ENCODE assay signal across 17 cellular contexts in the genomic region with DNA sequence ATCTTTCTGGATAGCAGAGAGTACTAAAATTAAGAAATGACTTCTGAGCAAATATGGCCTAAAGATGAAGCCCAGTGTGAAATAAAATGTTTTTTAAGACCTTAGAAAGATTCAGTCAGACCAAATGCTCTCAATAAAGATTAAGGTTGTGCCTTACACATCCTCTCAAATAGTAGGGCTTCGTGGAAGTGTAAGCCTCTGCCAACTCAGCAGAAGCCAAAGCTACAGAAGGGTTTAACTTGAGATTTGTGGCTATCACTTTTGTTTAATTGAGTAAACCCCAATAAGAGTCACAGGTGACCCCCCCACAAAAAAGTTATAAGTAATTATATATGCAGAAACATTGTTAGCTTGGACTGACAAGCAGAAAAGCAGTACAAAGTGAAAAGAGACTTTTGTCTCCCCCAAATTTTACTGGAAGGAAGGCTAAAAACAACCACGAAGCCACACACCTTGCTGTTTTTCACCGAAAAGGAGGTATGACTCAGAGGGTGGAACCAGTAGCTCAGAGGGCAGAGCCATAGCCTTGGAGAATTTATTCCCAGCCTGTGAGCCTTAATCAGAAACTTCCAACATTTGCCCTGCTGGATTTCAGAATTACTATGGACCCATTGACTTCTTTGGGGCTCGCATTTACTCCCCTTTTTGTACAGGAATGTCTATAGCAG. TPM values are rescaled to one million over a fixed set of nuclear protein-coding genes. Genes with fewer than 3 reads are reported as not detected.
DNase-seq lines count a peak whose midpoint lies in the region; ATAC-seq, FAIRE-seq and TF ChIP-seq lines count a peak whose summit lies in the region.
"Had no signal": no experiment of that assay in that cellular context is flagged by ENCODE, and none has a peak within 500 bp of the region (broad histone marks: within the 10 kb centered on the region; RNA-seq: fewer than 3 reads in every experiment).

No MANE protein-coding gene starts in this region.

- no peak overlapping the region for H3K4me3 ChIP-seq in bronchial epithelial cell (ENCODE audit: low read depth, low read length)
- H3K4me3 ChIP-seq: GM12878, left ventricle myocardium inferior, sigmoid colon had no signal

- peaks cover 2% of the 10 kb centered on the region for H3K9me3 Mint-ChIP-seq in activated naive CD8-positive, alpha-beta T cell treated with anti-CD3 and anti-CD28 coated beads, Interleukin-2, amount 10 ng/mL, durations not matched to agents 7 days and 5 days
- H3K9me3 Mint-ChIP-seq in activated naive CD8-positive, alpha-beta T cell treated with anti-CD3 and anti-CD28 coated beads for 36 hours, result peaks cover 1% of the 10 kb centered on the region

- peaks cover 47% of the 10 kb centered on the region for H3K36me3 Mint-ChIP-seq in activated naive CD8-positive, alpha-beta T cell treated with anti-CD3 and anti-CD28 coated beads, Interleukin-2, amount 10 ng/mL, durations not matched to agents 7 days and 5 days
- peaks cover 32% of the 10 kb centered on the region for H3K36me3 Mint-ChIP-seq in activated naive CD8-positive, alpha-beta T cell treated with anti-CD3 and anti-CD28 coated beads for 36 hours

- TF ChIP-seq CTCF in RWPE1 (conservative IDR thresholded peaks at IDR 0.05; ENCODE audit: low read depth) (no peak), bronchial epithelial cell (IDR thresholded peaks at IDR 0.05; ENCODE audit: insufficient read depth, low read length, severe bottlenecking) (no peak)

- peaks cover 32% of the 10 kb centered on the region for H3K4me1 Mint-ChIP-seq in activated naive CD8-positive, alpha-beta T cell treated with anti-CD3 and anti-CD28 coated beads, Interleukin-2, amount 10 ng/mL, durations not matched to agents 7 days and 5 days
- peaks cover 14% of the 10 kb centered on the region for H3K4me1 Mint-ChIP-seq in activated naive CD8-positive, alpha-beta T cell treated with anti-CD3 and anti-CD28 coated beads for 36 hours

- peak overlapping the region; percentile 91 for H3K27ac Mint-ChIP-seq in activated naive CD8-positive, alpha-beta T cell treated with anti-CD3 and anti-CD28 coated beads, Interleukin-2, amount 10 ng/mL, durations not matched to agents 7 days and 5 days
- no peak overlapping the region for H3K27ac Mint-ChIP-seq in activated naive CD8-positive, alpha-beta T cell treated with anti-CD3 and anti-CD28 coated beads for 36 hours

- no peak for DNase-seq in activated naive CD8-positive, alpha-beta T cell treated with anti-CD3 and anti-CD28 coated beads, Interleukin-2, amount 10 ng/mL, durations not matched to agents 7 days and 5 days
- no peak for DNase-seq in activated naive CD8-positive, alpha-beta T cell treated with anti-CD3 and anti-CD28 coated beads for 36 hours
- DNase-seq in RWPE1 (ENCODE audit: low spot score) (peak; percentile 35), bronchial epithelial cell (ENCODE audit: low read depth) (peak; percentile 30), urothelium cell line (ENCODE audit: low spot score) (peak; percentile 9), activated gamma-delta T cell treated with Interleukin-2 at 50 U/mL for 16 hours (no peak), NCI-H748 treated with DMSO at 0.1 percent for 48 hours (lab: John Stamatoyannopoulos, UW) (no peak)
- DNase-seq: Caco-2, GOT3, left ventricle myocardium inferior, NCI-H2081, sigmoid colon had no signal

- POLR2A ChIA-PET in activated naive CD8-positive, alpha-beta T cell treated with anti-CD3 and anti-CD28 coated beads, Interleukin-2, amount 10 ng/mL, durations not matched to agents 7 days and 5 days (lab: Charles Lee), result interaction anchor here (0.6 to 1.4 kb wide), 3 partner anchors 13 to 49 kb away, joined by 3 to 6 read pairs (median 3); a partner anchor contains a TSS
- POLR2A ChIA-PET in RWPE1 (lab: Yijun Ruan, JAX; ENCODE audit: low non-redundant PET), result no interaction called here

- CTCF ChIA-PET in RWPE1 (lab: Yijun Ruan, JAX), result no interaction called here

- ATAC-seq in activated naive CD8-positive, alpha-beta T cell treated with anti-CD3 and anti-CD28 coated beads, Interleukin-2, amount 10 ng/mL, durations not matched to agents 7 days and 5 days (ENCODE audit: low read depth), result peak; percentile 85
- ATAC-seq in HG02678 (IDR thresholded peaks at IDR 0.05; ENCODE audit: unreplicated experiment), result no peak
- ATAC-seq: GM12878, Panc1, SK-N-SH treated with all-trans-retinoic acid at 6 μM for 48 hours had no signal

- no peak for FAIRE-seq in bronchial epithelial cell (lab: Jason Lieb, UNC)
- no peak for FAIRE-seq in urothelium cell line (lab: Jason Lieb, UNC)
- FAIRE-seq: G401.6, GM12878 had no signal

- H3K27ac ChIP-seq in RWPE1, result no peak overlapping the region
- H3K27ac ChIP-seq: left ventricle myocardium inferior, sigmoid colon had no signal

- H3K27me3 Mint-ChIP-seq in activated naive CD8-positive, alpha-beta T cell treated with anti-CD3 and anti-CD28 coated beads, Interleukin-2, amount 10 ng/mL, durations not matched to agents 7 days and 5 days, result no peaks in the 10 kb centered on the region
- no peaks in the 10 kb centered on the region for H3K27me3 Mint-ChIP-seq in activated naive CD8-positive, alpha-beta T cell treated with anti-CD3 and anti-CD28 coated beads for 36 hours

- H3K4me3 Mint-ChIP-seq in activated naive CD8-positive, alpha-beta T cell treated with anti-CD3 and anti-CD28 coated beads, Interleukin-2, amount 10 ng/mL, durations not matched to agents 7 days and 5 days, result peak overlapping the region; percentile 62
- no peak overlapping the region for H3K4me3 Mint-ChIP-seq in activated naive CD8-positive, alpha-beta T cell treated with anti-CD3 and anti-CD28 coated beads for 36 hours

- H3K36me3 ChIP-seq in bronchial epithelial cell (ENCODE audit: control insufficient read depth, insufficient read depth, low read length), result no peaks in the 10 kb centered on the region

- no peaks in the 10 kb centered on the region for H3K27me3 ChIP-seq in bronchial epithelial cell (ENCODE audit: control insufficient read depth, insufficient read depth, low read length)
- H3K27me3 ChIP-seq: sigmoid colon had no signal

RNA-seq across cellular contexts. Expression of a gene that starts 31.9 kb away (rescaled TPM):
- 10 to 100 TPM; 13.4 to 13.8 TPM for total RNA-seq in activated naive CD8-positive, alpha-beta T cell treated with anti-CD3 and anti-CD28 coated beads, Interleukin-2, amount 10 ng/mL, durations not matched to agents 7 days and 5 days
- 1 to 10 TPM; 5.3 to 6.0 TPM for total RNA-seq in activated naive CD8-positive, alpha-beta T cell treated with anti-CD3 and anti-CD28 coated beads for 36 hours
- 12.9 and 19.7 TPM in 2 replicates for total RNA-seq in bronchial epithelial cell

Comparison
In these comparisons a context has a peak if more than half of its experiments do, and no peak if none do; other contexts are left out.
1. DNase-seq: peak in RWPE1 (single experiment), bronchial epithelial cell (single experiment) and urothelium cell line (single experiment); none in activated naive CD8-positive, alpha-beta T cell treated with anti-CD3 and anti-CD28 coated beads, Interleukin-2, amount 10 ng/mL, durations not matched to agents 7 days and 5 days (single experiment), activated naive CD8-positive, alpha-beta T cell treated with anti-CD3 and anti-CD28 coated beads for 36 hours (single experiment), activated gamma-delta T cell treated with Interleukin-2 at 50 U/mL for 16 hours (single experiment) and NCI-H748 treated with DMSO at 0.1 percent for 48 hours (single experiment).